Comparison of ENCODE assay signal across 8 cellular contexts in genomic region chr22:20494978-20495860, GRCh38. TPM values are rescaled to one million over a fixed set of nuclear protein-coding genes. Genes with fewer than 3 reads are reported as not detected.
DNase-seq lines count a peak whose midpoint lies in the region; ATAC-seq and TF ChIP-seq lines count a peak whose summit lies in the region.

Gene KLHL22 (minus strand): TSS chr22:20495795. CDS start chr22:20489211, 6,584 bp downstream.

- peak within 1 kb of the TSS; percentile 94 for H3K18ac ChIP-seq in trophoblast cell (ENCODE audit: low read length)

- H3K79me2 ChIP-seq in trophoblast cell (ENCODE audit: control insufficient read depth, insufficient read depth, low read length, poor library complexity): peaks cover 11% of the 10 kb centered on the region

- peak within 1 kb of the TSS; percentile 92 for H2BK12ac ChIP-seq in trophoblast cell (ENCODE audit: low read length)

- H2BK120ac ChIP-seq in trophoblast cell (ENCODE audit: insufficient read depth, low read length, poor library complexity): peak within 1 kb of the TSS; percentile 92

- H3K9ac ChIP-seq in adipocyte (ENCODE audit: low read length): peak within 1 kb of the TSS; percentile 93
- H3K9ac ChIP-seq in trophoblast cell (ENCODE audit: low read length): peak within 1 kb of the TSS; percentile 75

- peak within 1 kb of the TSS; percentile 91 for H2AFZ ChIP-seq in trophoblast cell (ENCODE audit: insufficient read depth, low read length, poor library complexity)

- H4K91ac ChIP-seq in trophoblast cell (ENCODE audit: low read depth, low read length): peak within 1 kb of the TSS; percentile 89

- H3K4ac ChIP-seq in trophoblast cell (ENCODE audit: low read depth, low read length): peak within 1 kb of the TSS; percentile 55

- no peak within 1 kb of the TSS for H3K23ac ChIP-seq in trophoblast cell (ENCODE audit: low read length)

- no TSS peak for BruUV-seq in A673 (replicated peaks; lab: Mats Ljungman, UMichigan)

- DNase-seq in A673 (ENCODE audit: low spot score) (peak; percentile 45), GM13976 (ENCODE audit: low spot score) (peak; percentile 52), NCI-H2196 treated with DMSO at 0.1 percent for 48 hours (lab: John Stamatoyannopoulos, UW; ENCODE audit: unreplicated experiment) (peak; percentile 48), adipocyte (ENCODE audit: low read depth) (peak; percentile 70), left cardiac atrium (peak; percentile 48), trophoblast cell (peak in 1 of 2 donors; percentile 46), GM10248 (ENCODE audit: extremely low spot score) (no peak)

- H3K36me3 ChIP-seq in A673 (ENCODE audit: insufficient read depth, low read length, poor library complexity, severe bottlenecking) (no peaks in the 10 kb centered on the region), adipocyte (ENCODE audit: control insufficient read depth, insufficient read depth, low read length, severe bottlenecking) (no peaks in the 10 kb centered on the region), trophoblast cell (ENCODE audit: control insufficient read depth in 1 of 2, insufficient read depth in 2 of 2, low read length in 2 of 2) (no peaks in the 10 kb centered on the region)

- peak within 1 kb of the TSS; percentile 95 for H3K14ac ChIP-seq in trophoblast cell (ENCODE audit: low read length)

- peak within 1 kb of the TSS; percentile 90 for H4K8ac ChIP-seq in trophoblast cell (ENCODE audit: low read depth, low read length)

- no CpG with 5 or more reads among the region's 108 CpGs for WGBS in trophoblast cell (ENCODE audit: extremely low coverage, insufficient coverage, insufficient read length)

- H3K4me3 ChIP-seq in A673 (ENCODE audit: low read depth, low read length, poor library complexity, severe bottlenecking) (peak within 1 kb of the TSS; percentile 71), adipocyte (ENCODE audit: low read length) (peak within 1 kb of the TSS; percentile 85), trophoblast cell (ENCODE audit: low read depth, low read length) (peak within 1 kb of the TSS; percentile 84)

- H3K4me1 ChIP-seq in A673 (ENCODE audit: insufficient read depth, low read length, poor library complexity, severe bottlenecking) (peaks cover 9% of the 10 kb centered on the region), adipocyte (ENCODE audit: control insufficient read depth, insufficient read depth, low read length) (peaks cover 11% of the 10 kb centered on the region), trophoblast cell (ENCODE audit: control insufficient read depth in 1 of 2, insufficient read depth in 2 of 2, low read length in 2 of 2) (peaks cover 6 to 11% of the 10 kb centered on the region in 2 experiments)

- POLR2A ChIA-PET in A673 (lab: Charles Lee; ENCODE audit: low non-redundant PET) (no interaction called here), GM10248 (lab: Yijun Ruan, JAX) (interaction anchor here (0.5 to 0.6 kb wide), 3 partner anchors 19 to 35 kb away, joined by 4 read pairs; no protein-coding TSS in a partner anchor)

- peak; percentile 35 for ATAC-seq in HG02840 (IDR thresholded peaks at IDR 0.05; ENCODE audit: low FRiP score, unreplicated experiment)
- ATAC-seq in left cardiac atrium: peak; percentile 35 to 36

- H2BK5ac ChIP-seq in trophoblast cell (ENCODE audit: low read depth, low read length, poor library complexity): peak within 1 kb of the TSS; percentile 95

- CTCF ChIA-PET in A673 (lab: Charles Lee) (interaction anchor here (0.6 to 0.8 kb wide), 3 partner anchors 24 to 77 kb away, joined by 6 to 11 read pairs (median 6); no protein-coding TSS in a partner anchor), GM10248 (lab: Yijun Ruan, JAX) (interaction anchor here (1.0 to 1.5 kb wide), 4 partner anchors 11 to 77 kb away, joined by 3 to 7 read pairs (median 4); no protein-coding TSS in a partner anchor)

- H3K27me3 ChIP-seq in A673 (replicated peaks; ENCODE audit: insufficient read depth, low read depth, low read length, poor library complexity): no peaks in the 10 kb centered on the region
- H3K27me3 ChIP-seq in adipocyte (replicated peaks; ENCODE audit: control insufficient read depth, insufficient read depth, low read length): no peaks in the 10 kb centered on the region
- no peaks in the 10 kb centered on the region for H3K27me3 ChIP-seq in trophoblast cell (ENCODE audit: insufficient read depth, low read length)

- peak within 1 kb of the TSS; percentile 96 for H3K4me2 ChIP-seq in trophoblast cell (ENCODE audit: low read length)

- intact Hi-C loops in A673 (cut with micrococcal nuclease; ENCODE audit: unreplicated experiment): loop anchor here (5.0 kb wide), 1 partner anchor 63 kb away; no protein-coding TSS in a partner anchor
- intact Hi-C loops in left cardiac atrium (cut with DNase I): loop anchor here (5.0 to 10.0 kb wide), 2 partner anchors 60 to 78 kb away; partner anchors contain the start of gene SCARF2 (in 1 of the 2)

- peaks cover 13% of the 10 kb centered on the region for H3K79me1 ChIP-seq in trophoblast cell (ENCODE audit: low read length)

- in situ Hi-C loops in GM13976 (cut with MboI; ENCODE audit: low sequenced_read_pairs, unreplicated experiment): no loop called here

- H3K9me3 ChIP-seq in A673 (ENCODE audit: low read depth, low read length, poor library complexity, severe bottlenecking) (no peaks in the 10 kb centered on the region), adipocyte (ENCODE audit: control insufficient read depth, low read length) (no peaks in the 10 kb centered on the region), trophoblast cell (ENCODE audit: insufficient read depth, low read depth, low read length) (no peaks in the 10 kb centered on the region)

- H3K27ac ChIP-seq in A673 (ENCODE audit: low read depth, low read length, poor library complexity, severe bottlenecking) (peak within 1 kb of the TSS; percentile 85), trophoblast cell (ENCODE audit: low read depth, low read length) (peak within 1 kb of the TSS; percentile 93)

- peak within 1 kb of the TSS; percentile 95 for H4K12ac ChIP-seq in trophoblast cell (ENCODE audit: low read depth, low read length)

- H2AK5ac ChIP-seq in trophoblast cell (ENCODE audit: low read length): peak within 1 kb of the TSS; percentile 76

- TF ChIP-seq CTCF in A673 (conservative IDR thresholded peaks at IDR 0.05; ENCODE audit: low read depth, low read length) (no peak), GM13976 (IDR thresholded peaks at IDR 0.05; ENCODE audit: borderline replicate concordance, control extremely low read depth, extremely low read depth, insufficient read depth, missing control alignments) (no peak), GM10248 (IDR thresholded peaks at IDR 0.05; ENCODE audit: control extremely low read depth, extremely low read depth, low read depth, missing control alignments) (no peak)

RNA-seq across cellular contexts. Expression of gene KLHL22, which starts in this region (rescaled TPM):
- total RNA-seq in A673 (2021) (36.2 and 46.3 TPM in 2 replicates), left cardiac atrium (10 to 100 TPM; 18.7 to 19.6 TPM)
- polyA plus RNA-seq in trophoblast cell (2013): 9.3 and 10.9 TPM in 2 replicates
